Comparison of ENCODE assay signal across 2 cellular contexts in genomic region chr6:41635365-41635764, GRCh38.
TF ChIP-seq lines count a peak whose summit lies in the region.

No MANE protein-coding gene starts in this region.

TF ChIP-seq in H1, 55 proteins besides CTCF, POLR2A, EP300 and RAD21:
- no peak for TF ChIP-seq POLR2AphosphoS5 (IDR thresholded peaks at IDR 0.05; ENCODE audit: low read depth, low read length)
- TF ChIP-seq SRF (IDR thresholded peaks at IDR 0.05; ENCODE audit: low read depth, low read length), result no peak
- TF ChIP-seq CTBP2 (IDR thresholded peaks at IDR 0.05; ENCODE audit: borderline replicate concordance, insufficient read depth, insufficient read length, low read length), result no peak
- no peak for TF ChIP-seq FOSL1 (IDR thresholded peaks at IDR 0.05; ENCODE audit: insufficient read depth, low read depth, low read length)
- TF ChIP-seq MAX (IDR thresholded peaks at IDR 0.05), result no peak
- TF ChIP-seq CBX5 (IDR thresholded peaks at IDR 0.05; ENCODE audit: low read depth, low read length), result no peak
- no peak for TF ChIP-seq POU5F1 (IDR thresholded peaks at IDR 0.05; ENCODE audit: low read depth, low read length)
- TF ChIP-seq NANOG (IDR thresholded peaks at IDR 0.05; ENCODE audit: insufficient read depth, low read depth, low read length, poor library complexity, severe bottlenecking), result no peak
- TF ChIP-seq TCF12 (IDR thresholded peaks at IDR 0.05; ENCODE audit: low read depth, low read length), result no peak
- no peak for TF ChIP-seq TAF1 (IDR thresholded peaks at IDR 0.05; ENCODE audit: low read depth, low read length)
- TF ChIP-seq KDM4A (IDR thresholded peaks at IDR 0.05; ENCODE audit: low read depth, low read length, severe bottlenecking), result no peak
- no peak for TF ChIP-seq EGR1 (IDR thresholded peaks at IDR 0.05; ENCODE audit: borderline replicate concordance, low read depth, low read length)
- TF ChIP-seq RXRA (IDR thresholded peaks at IDR 0.05; ENCODE audit: insufficient read depth, low read depth, low read length), result no peak
- TF ChIP-seq PHF8 (conservative IDR thresholded peaks at IDR 0.05; ENCODE audit: low read depth, low read length), result no peak
- no peak for TF ChIP-seq TAF7 (optimal IDR thresholded peaks at IDR 0.05; ENCODE audit: borderline replicate concordance, low read depth, low read length)
- TF ChIP-seq SUZ12 (IDR thresholded peaks at IDR 0.05; ENCODE audit: low read length), result no peak

TF ChIP-seq in WTC11, 78 proteins besides CTCF, POLR2A, EP300 and RAD21:
- no peak for TF ChIP-seq HMGA2 (CRISPR knock-in tag; IDR thresholded peaks at IDR 0.05)
- TF ChIP-seq GABPB1 (CRISPR knock-in tag; IDR thresholded peaks at IDR 0.05), result no peak
- TF ChIP-seq KAT7 (CRISPR knock-in tag; IDR thresholded peaks at IDR 0.05; ENCODE audit: borderline replicate concordance), result no peak
- TF ChIP-seq, protein P1, sequence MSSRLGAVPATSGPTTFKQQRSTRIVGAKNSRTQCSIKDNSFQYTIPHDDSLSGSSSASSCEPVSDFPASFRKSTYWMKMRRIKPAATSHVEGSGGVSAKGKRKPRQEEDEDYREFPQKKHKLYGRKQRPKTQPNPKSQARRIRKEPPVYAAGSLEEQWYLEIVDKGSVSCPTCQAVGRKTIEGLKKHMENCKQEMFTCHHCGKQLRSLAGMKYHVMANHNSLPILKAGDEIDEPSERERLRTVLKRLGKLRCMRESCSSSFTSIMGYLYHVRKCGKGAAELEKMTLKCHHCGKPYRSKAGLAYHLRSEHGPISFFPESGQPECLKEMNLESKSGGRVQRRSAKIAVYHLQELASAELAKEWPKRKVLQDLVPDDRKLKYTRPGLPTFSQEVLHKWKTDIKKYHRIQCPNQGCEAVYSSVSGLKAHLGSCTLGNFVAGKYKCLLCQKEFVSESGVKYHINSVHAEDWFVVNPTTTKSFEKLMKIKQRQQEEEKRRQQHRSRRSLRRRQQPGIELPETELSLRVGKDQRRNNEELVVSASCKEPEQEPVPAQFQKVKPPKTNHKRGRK (CRISPR knock-in tag; IDR thresholded peaks at IDR 0.05; ENCODE audit: borderline replicate concordance), result no peak
